Comparison of ENCODE assay signal across 8 cellular contexts in genomic region chr22:27801197-27801615, GRCh38. TPM values are rescaled to one million over a fixed set of nuclear protein-coding genes. Genes with fewer than 3 reads are reported as not detected.
DNase-seq lines count a peak whose midpoint lies in the region; ATAC-seq lines count a peak whose summit lies in the region.

No MANE protein-coding gene starts in this region.

- in situ Hi-C loops in Caki2 (cut with HindIII; ENCODE audit: low pct_unique_long_range_greater_than_20kb, low sequenced_read_pairs) = no loop called here

- no peak for ATAC-seq in HG03108 (IDR thresholded peaks at IDR 0.05; ENCODE audit: unreplicated experiment)

- H3K36me3 ChIP-seq in adipocyte (ENCODE audit: control insufficient read depth, insufficient read depth, low read length, severe bottlenecking) (peaks cover 5% of the 10 kb centered on the region), skeletal muscle tissue (ENCODE audit: control insufficient read depth in 3 of 3, insufficient read depth in 3 of 3, low read length in 3 of 3) (peaks cover 4 to 20% (median 7%) of the 10 kb centered on the region in 3 donors)

- H3K4me3 ChIP-seq in adipocyte (ENCODE audit: low read length) = peak overlapping the region; percentile 88
- peak overlapping the region; percentile 46 for H3K4me3 ChIP-seq in iPS-11a (ENCODE audit: low read depth, low read length)
- peak overlapping the region; percentile 77 to 89 (median 86) for H3K4me3 ChIP-seq in skeletal muscle tissue (ENCODE audit: low read length in 3 of 3)

- H3K9ac ChIP-seq in adipocyte (ENCODE audit: low read length) (peak overlapping the region; percentile 87), skeletal muscle tissue (ENCODE audit: low read depth in 1 of 3, low read length in 3 of 3) (peak overlapping the region; percentile 74 to 95 (median 80))

- no peaks in the 10 kb centered on the region for H3K9me3 ChIP-seq in adipocyte (ENCODE audit: control insufficient read depth, low read length)
- H3K9me3 ChIP-seq in skeletal muscle tissue (ENCODE audit: control insufficient read depth in 3 of 3, low read length in 3 of 3) = no peaks in the 10 kb centered on the region

- peaks cover 10% of the 10 kb centered on the region for H3K4me1 ChIP-seq in adipocyte (ENCODE audit: control insufficient read depth, insufficient read depth, low read length)
- H3K4me1 ChIP-seq in skeletal muscle tissue (ENCODE audit: control insufficient read depth in 3 of 3, insufficient read depth in 3 of 3, low read length in 3 of 3) = peaks cover 16 to 45% (median 37%) of the 10 kb centered on the region in 3 donors

- H3K27ac ChIP-seq in skeletal muscle tissue (ENCODE audit: low read depth, low read length) = peak overlapping the region; percentile 88

- DNase-seq in Caki2 (ENCODE audit: low read depth) (peak; percentile 60), NCI-H226 (peak; percentile 14), adipocyte (ENCODE audit: low read depth) (peak; percentile 74), foreskin melanocyte (no peak), NCI-H2029 (lab: John Stamatoyannopoulos, UW) (no peak)

- H3K27me3 ChIP-seq in adipocyte (replicated peaks; ENCODE audit: control insufficient read depth, insufficient read depth, low read length) (no peaks in the 10 kb centered on the region), skeletal muscle tissue (ENCODE audit: control insufficient read depth in 3 of 3, insufficient read depth in 3 of 3, low read length in 3 of 3) (peaks cover 0 to 3% (median 0%) of the 10 kb centered on the region in 3 donors)

RNA-seq across cellular contexts. Expression of gene MN1, which starts 0.3 kb away (rescaled TPM):
- total RNA-seq in Caki2 (2014; rRNA removed; shearing (Covaris generic); ENCODE audit: low replicate concordance) = 3.1 and 5.2 TPM in 2 replicates
- total RNA-seq in skeletal muscle tissue = 2.6 TPM

Comparison
In these comparisons a context has a peak if more than half of its experiments do, and no peak if none do; other contexts are left out.
1. DNase-seq: peak in Caki2 (single experiment), NCI-H226 (single experiment) and adipocyte (single experiment); none in foreskin melanocyte (single experiment) and NCI-H2029 (single experiment).
2. Peak in every context shown above with its lines, with median percentiles within 50 percentile points of each other: H3K4me3 ChIP-seq.